In genomic region chr1:14925336-14926136, GRCh38 we compare ENCODE assay signal across 2 cellular contexts.
A peak's percentile ranks its signal among the peaks of the same experiment; 100 is the strongest.
TF ChIP-seq lines count a peak whose summit lies in the region.

No MANE protein-coding gene starts in this region.

TF ChIP-seq in K562, 482 proteins besides CTCF, POLR2A, EP300 and RAD21 (continued from another document):
- TF ChIP-seq, protein P1, sequence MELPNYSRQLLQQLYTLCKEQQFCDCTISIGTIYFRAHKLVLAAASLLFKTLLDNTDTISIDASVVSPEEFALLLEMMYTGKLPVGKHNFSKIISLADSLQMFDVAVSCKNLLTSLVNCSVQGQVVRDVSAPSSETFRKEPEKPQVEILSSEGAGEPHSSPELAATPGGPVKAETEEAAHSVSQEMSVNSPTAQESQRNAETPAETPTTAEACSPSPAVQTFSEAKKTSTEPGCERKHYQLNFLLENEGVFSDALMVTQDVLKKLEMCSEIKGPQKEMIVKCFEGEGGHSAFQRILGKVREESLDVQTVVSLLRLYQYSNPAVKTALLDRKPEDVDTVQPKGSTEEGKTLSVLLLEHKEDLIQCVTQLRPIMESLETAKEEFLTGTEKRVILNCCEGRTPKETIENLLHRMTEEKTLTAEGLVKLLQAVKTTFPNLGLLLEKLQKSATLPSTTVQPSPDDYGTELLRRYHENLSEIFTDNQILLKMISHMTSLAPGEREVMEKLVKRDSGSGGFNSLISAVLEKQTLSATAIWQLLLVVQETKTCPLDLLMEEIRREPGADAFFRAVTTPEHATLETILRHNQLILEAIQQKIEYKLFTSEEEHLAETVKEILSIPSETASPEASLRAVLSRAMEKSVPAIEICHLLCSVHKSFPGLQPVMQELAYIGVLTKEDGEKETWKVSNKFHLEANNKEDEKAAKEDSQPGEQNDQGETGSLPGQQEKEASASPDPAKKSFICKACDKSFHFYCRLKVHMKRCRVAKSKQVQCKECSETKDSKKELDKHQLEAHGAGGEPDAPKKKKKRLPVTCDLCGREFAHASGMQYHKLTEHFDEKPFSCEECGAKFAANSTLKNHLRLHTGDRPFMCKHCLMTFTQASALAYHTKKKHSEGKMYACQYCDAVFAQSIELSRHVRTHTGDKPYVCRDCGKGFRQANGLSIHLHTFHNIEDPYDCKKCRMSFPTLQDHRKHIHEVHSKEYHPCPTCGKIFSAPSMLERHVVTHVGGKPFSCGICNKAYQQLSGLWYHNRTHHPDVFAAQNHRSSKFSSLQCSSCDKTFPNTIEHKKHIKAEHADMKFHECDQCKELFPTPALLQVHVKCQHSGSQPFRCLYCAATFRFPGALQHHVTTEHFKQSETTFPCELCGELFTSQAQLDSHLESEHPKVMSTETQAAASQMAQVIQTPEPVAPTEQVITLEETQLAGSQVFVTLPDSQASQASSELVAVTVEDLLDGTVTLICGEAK (IDR thresholded peaks at IDR 0.05): 0 out of 2 replicates have a peak, but pooled peaks have one; percentile 0
- TF ChIP-seq, protein P1 (CRISPR knock-in tag; IDR thresholded peaks at IDR 0.05): no peak
- no peak for TF ChIP-seq ZNF3 (CRISPR knock-in tag; IDR thresholded peaks at IDR 0.05)
- TF ChIP-seq POLR2H (tag; IDR thresholded peaks at IDR 0.05; ENCODE audit: low read depth): no peak

TF ChIP-seq in HepG2, 621 proteins besides CTCF, POLR2A, EP300 and RAD21 (continued from another document):
- TF ChIP-seq, protein P2, sequence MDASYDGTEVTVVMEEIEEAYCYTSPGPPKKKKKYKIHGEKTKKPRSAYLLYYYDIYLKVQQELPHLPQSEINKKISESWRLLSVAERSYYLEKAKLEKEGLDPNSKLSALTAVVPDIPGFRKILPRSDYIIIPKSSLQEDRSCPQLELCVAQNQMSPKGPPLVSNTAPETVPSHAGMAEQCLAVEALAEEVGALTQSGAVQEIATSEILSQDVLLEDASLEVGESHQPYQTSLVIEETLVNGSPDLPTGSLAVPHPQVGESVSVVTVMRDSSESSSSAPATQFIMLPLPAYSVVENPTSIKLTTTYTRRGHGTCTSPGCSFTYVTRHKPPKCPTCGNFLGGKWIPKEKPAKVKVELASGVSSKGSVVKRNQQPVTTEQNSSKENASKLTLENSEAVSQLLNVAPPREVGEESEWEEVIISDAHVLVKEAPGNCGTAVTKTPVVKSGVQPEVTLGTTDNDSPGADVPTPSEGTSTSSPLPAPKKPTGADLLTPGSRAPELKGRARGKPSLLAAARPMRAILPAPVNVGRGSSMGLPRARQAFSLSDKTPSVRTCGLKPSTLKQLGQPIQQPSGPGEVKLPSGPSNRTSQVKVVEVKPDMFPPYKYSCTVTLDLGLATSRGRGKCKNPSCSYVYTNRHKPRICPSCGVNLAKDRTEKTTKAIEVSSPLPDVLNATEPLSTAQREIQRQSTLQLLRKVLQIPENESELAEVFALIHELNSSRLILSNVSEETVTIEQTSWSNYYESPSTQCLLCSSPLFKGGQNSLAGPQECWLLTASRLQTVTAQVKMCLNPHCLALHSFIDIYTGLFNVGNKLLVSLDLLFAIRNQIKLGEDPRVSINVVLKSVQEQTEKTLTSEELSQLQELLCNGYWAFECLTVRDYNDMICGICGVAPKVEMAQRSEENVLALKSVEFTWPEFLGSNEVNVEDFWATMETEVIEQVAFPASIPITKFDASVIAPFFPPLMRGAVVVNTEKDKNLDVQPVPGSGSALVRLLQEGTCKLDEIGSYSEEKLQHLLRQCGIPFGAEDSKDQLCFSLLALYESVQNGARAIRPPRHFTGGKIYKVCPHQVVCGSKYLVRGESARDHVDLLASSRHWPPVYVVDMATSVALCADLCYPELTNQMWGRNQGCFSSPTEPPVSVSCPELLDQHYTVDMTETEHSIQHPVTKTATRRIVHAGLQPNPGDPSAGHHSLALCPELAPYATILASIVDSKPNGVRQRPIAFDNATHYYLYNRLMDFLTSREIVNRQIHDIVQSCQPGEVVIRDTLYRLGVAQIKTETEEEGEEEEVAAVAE (CRISPR knock-in tag; IDR thresholded peaks at IDR 0.05; ENCODE audit: borderline replicate concordance): no peak
- TF ChIP-seq MYNN (CRISPR knock-in tag; IDR thresholded peaks at IDR 0.05; ENCODE audit: low read depth) (no peak), ZNF589 (CRISPR knock-in tag; conservative IDR thresholded peaks at IDR 0.05) (no peak), ZNF510 (CRISPR knock-in tag; IDR thresholded peaks at IDR 0.05; ENCODE audit: low read depth) (no peak), ZNF614 (CRISPR knock-in tag; IDR thresholded peaks at IDR 0.05; ENCODE audit: borderline replicate concordance) (no peak), WIZ (CRISPR knock-in tag; IDR thresholded peaks at IDR 0.05) (no peak), ZMYM4 (CRISPR knock-in tag; IDR thresholded peaks at IDR 0.05) (no peak), YEATS4 (CRISPR knock-in tag; IDR thresholded peaks at IDR 0.05; ENCODE audit: borderline replicate concordance) (no peak), ZBTB8A (CRISPR knock-in tag; IDR thresholded peaks at IDR 0.05; ENCODE audit: borderline replicate concordance, low read depth) (no peak), ZMAT3 (CRISPR knock-in tag; conservative IDR thresholded peaks at IDR 0.05) (no peak), SYNCRIP (IDR thresholded peaks at IDR 0.05; ENCODE audit: insufficient read depth, low read depth, low read length) (no peak), KLF12 (CRISPR knock-in tag; IDR thresholded peaks at IDR 0.05; ENCODE audit: borderline replicate concordance) (0 out of 2 replicates have a peak, but pooled peaks have one; percentile 44), HES4 (CRISPR knock-in tag; IDR thresholded peaks at IDR 0.05; ENCODE audit: borderline replicate concordance) (no peak), MAFF (IDR thresholded peaks at IDR 0.05; ENCODE audit: low read depth, low read length) (no peak), ZSCAN25 (CRISPR knock-in tag; IDR thresholded peaks at IDR 0.05) (no peak), MAF1 (CRISPR knock-in tag; IDR thresholded peaks at IDR 0.05; ENCODE audit: borderline replicate concordance) (no peak), ZFP41 (CRISPR knock-in tag; IDR thresholded peaks at IDR 0.05; ENCODE audit: borderline replicate concordance) (no peak), POLR2G (IDR thresholded peaks at IDR 0.05; ENCODE audit: low read depth, low read length) (0 out of 2 replicates have a peak, but pooled peaks have one; percentile 21), ZKSCAN1 (IDR thresholded peaks at IDR 0.05; ENCODE audit: low read length) (no peak), POGK (CRISPR knock-in tag; conservative IDR thresholded peaks at IDR 0.05) (no peak)
- TF ChIP-seq, protein P3, sequence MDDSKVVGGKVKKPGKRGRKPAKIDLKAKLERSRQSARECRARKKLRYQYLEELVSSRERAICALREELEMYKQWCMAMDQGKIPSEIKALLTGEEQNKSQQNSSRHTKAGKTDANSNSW (CRISPR knock-in tag; IDR thresholded peaks at IDR 0.05; ENCODE audit: borderline replicate concordance): no peak
- TF ChIP-seq, protein P4, sequence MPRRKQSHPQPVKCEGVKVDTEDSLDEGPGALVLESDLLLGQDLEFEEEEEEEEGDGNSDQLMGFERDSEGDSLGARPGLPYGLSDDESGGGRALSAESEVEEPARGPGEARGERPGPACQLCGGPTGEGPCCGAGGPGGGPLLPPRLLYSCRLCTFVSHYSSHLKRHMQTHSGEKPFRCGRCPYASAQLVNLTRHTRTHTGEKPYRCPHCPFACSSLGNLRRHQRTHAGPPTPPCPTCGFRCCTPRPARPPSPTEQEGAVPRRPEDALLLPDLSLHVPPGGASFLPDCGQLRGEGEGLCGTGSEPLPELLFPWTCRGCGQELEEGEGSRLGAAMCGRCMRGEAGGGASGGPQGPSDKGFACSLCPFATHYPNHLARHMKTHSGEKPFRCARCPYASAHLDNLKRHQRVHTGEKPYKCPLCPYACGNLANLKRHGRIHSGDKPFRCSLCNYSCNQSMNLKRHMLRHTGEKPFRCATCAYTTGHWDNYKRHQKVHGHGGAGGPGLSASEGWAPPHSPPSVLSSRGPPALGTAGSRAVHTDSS (CRISPR knock-in tag; conservative IDR thresholded peaks at IDR 0.05): no peak
- TF ChIP-seq, protein P1 (IDR thresholded peaks at IDR 0.05): no peak
- TF ChIP-seq, protein P1 (CRISPR knock-in tag; IDR thresholded peaks at IDR 0.05): no peak
